ENCODE assay signal across 30 cellular contexts in the genomic region with DNA sequence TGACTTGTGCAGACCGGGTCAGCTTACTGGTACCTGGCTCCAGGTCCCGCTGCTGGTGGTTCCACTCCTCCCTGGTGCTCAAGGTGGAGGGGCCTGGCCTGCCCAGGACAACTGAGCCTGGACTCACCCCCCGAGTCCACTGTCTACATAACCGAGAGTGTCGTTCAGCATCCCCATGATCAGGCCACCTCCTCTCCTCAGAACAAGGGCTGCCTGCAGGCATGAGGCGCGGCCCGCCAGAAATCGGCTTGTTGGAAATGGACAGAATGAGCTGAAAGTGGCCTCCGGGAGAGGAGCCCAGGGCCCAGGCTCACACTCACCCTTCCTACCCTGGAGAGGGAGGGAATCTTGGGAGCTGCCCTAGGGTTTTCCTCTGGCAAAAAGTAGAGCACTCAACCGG. TPM values are rescaled to one million over a fixed set of nuclear protein-coding genes. Genes with fewer than 3 reads are reported as not detected.
A peak's percentile ranks its signal among the peaks of the same experiment; 100 is the strongest.
DNase-seq lines count a peak whose midpoint lies in the region; ATAC-seq, FAIRE-seq and TF ChIP-seq lines count a peak whose summit lies in the region.
"Had no signal": no experiment of that assay in that cellular context is flagged by ENCODE, and none has a peak within 500 bp of the region (broad histone marks: within the 10 kb centered on the region; RNA-seq: fewer than 3 reads in every experiment).

No MANE protein-coding gene starts in this region.

- H3K9me3 ChIP-seq in HepG2 (ENCODE audit: low read length): no peaks in the 10 kb centered on the region
- no peaks in the 10 kb centered on the region for H3K9me3 ChIP-seq in right lobe of liver
- H3K9me3 ChIP-seq in neuronal stem cell (replicated peaks in 1 of 2; ENCODE audit: control insufficient read depth in 2 of 2, insufficient read depth in 1 of 2, low read depth in 1 of 2, low read length in 2 of 2): no peaks in the 10 kb centered on the region
- H3K9me3 ChIP-seq in spleen: no peaks in the 10 kb centered on the region
- H3K9me3 ChIP-seq in left lung: no peaks in the 10 kb centered on the region
- H3K9me3 ChIP-seq: BE2C, BLaER1 had no signal

- no peak for ATAC-seq in HepG2
- ATAC-seq in right lobe of liver: no peak
- no peak for ATAC-seq in GM23338
- no peak for ATAC-seq in left lung
- ATAC-seq: GM12878 had no signal

- H3K79me1 ChIP-seq in neuronal stem cell (ENCODE audit: low read depth, low read length): no peaks in the 10 kb centered on the region

- H3K4ac ChIP-seq in neuronal stem cell (ENCODE audit: low read length): no peak overlapping the region

- no peak overlapping the region for H2AFZ ChIP-seq in HepG2 (ENCODE audit: low read length)
- H2AFZ ChIP-seq in neuronal stem cell (ENCODE audit: low read length): no peak overlapping the region
- no peak overlapping the region for H2AFZ ChIP-seq in GM23338

- H3K79me2 ChIP-seq in HepG2 (ENCODE audit: insufficient read depth, low read length) (no peaks in the 10 kb centered on the region), GM23338 (replicated peaks; ENCODE audit: insufficient read depth) (no peaks in the 10 kb centered on the region)

- H3K14ac ChIP-seq in neuronal stem cell (ENCODE audit: low read length): no peak overlapping the region

- in situ Hi-C loops in HepG2 (cut with HindIII; ENCODE audit: extremely low pct_ligation_motif_present, low pct_unique_long_range_greater_than_20kb): no loop called here

- H2AK5ac ChIP-seq in neuronal stem cell (ENCODE audit: low read depth, low read length): peak overlapping the region; percentile 31

- H3K9me2 ChIP-seq in GM23338 (ENCODE audit: insufficient read depth): 0 out of 2 replicates have a peak, but pooled peaks cover 5% of the 10 kb centered on the region

- no peak overlapping the region for H3K9ac ChIP-seq in HepG2 (ENCODE audit: insufficient read depth, low read depth, low read length)
- peak overlapping the region; percentile 7 for H3K9ac ChIP-seq in neuronal stem cell (ENCODE audit: low read depth, low read length, poor library complexity)
- H3K9ac ChIP-seq: BLaER1 had no signal

- BruUV-seq in HepG2 (replicated peaks; lab: Mats Ljungman, UMichigan): no TSS peak

- H3K9me3 Mint-ChIP-seq in GM23338: no peaks in the 10 kb centered on the region
- H3K9me3 Mint-ChIP-seq: CD14-positive monocyte; CD4-positive, alpha-beta memory T cell; CD4-positive, CD25-positive, alpha-beta regulatory T cell; CD8-positive, alpha-beta memory T cell had no signal

- no peak for TF ChIP-seq POLR2A in HepG2 (IDR thresholded peaks at IDR 0.05; ENCODE audit: insufficient read depth in 1 of 2, low read depth in 2 of 2, low read length in 2 of 2)
- TF ChIP-seq POLR2A in right lobe of liver (IDR thresholded peaks at IDR 0.05): no peak
- no peak for TF ChIP-seq POLR2A in spleen (IDR thresholded peaks at IDR 0.05)

- no peak overlapping the region for H2BK15ac ChIP-seq in neuronal stem cell (ENCODE audit: low read length)

- 56% methylated on average over 10 of the region's 11 CpGs for WGBS in HepG2 (ENCODE audit: low lambda C conversion rate)
- 61% methylated on average over 3 of the region's 11 CpGs for WGBS in right lobe of liver (ENCODE audit: insufficient coverage, low coverage, low lambda C conversion rate, missing lambda C conversion rate)
- WGBS in neuronal stem cell (ENCODE audit: extremely low coverage in 2 of 2, insufficient read length in 2 of 2, insufficient replicate concordance in 1 of 2), 2 donors: no CpG with 5 or more reads among the region's 11 CpGs
- WGBS in spleen, 5 donors: 85 to 98% (median 86%) methylated on average over 6 to 11 of the region's 11 CpGs

- no peak overlapping the region for H2BK5ac ChIP-seq in neuronal stem cell (ENCODE audit: low read length)

- no peaks in the 10 kb centered on the region for H3F3A ChIP-seq in GM23338 (replicated peaks; ENCODE audit: low read depth)

- H3K4me3 ChIP-seq in HepG2 (replicated peaks in 1 of 3; ENCODE audit: insufficient read depth in 1 of 3, low read depth in 2 of 3, low read length in 3 of 3): no peak overlapping the region
- H3K4me3 ChIP-seq in right lobe of liver: no peak overlapping the region
- H3K4me3 ChIP-seq in neuronal stem cell (ENCODE audit: low read length in 2 of 2): no peak overlapping the region
- no peak overlapping the region for H3K4me3 ChIP-seq in spleen
- no peak overlapping the region for H3K4me3 ChIP-seq in GM23338
- H3K4me3 ChIP-seq in left lung: no peak overlapping the region
- H3K4me3 ChIP-seq: BLaER1, GM12878 had no signal

- H3K27me3 Mint-ChIP-seq in GM23338 (ENCODE audit: insufficient read depth, low read depth, poor library complexity): peaks cover 5% of the 10 kb centered on the region

- CTCF ChIA-PET in HepG2 (lab: Yijun Ruan, JAX; ENCODE audit: low intra/inter-chr PET ratio, low total read pairs): no interaction called here

- FAIRE-seq in HepG2 (lab: Jason Lieb, UNC): no peak
- FAIRE-seq: A204.1, GM12878, GM12892, GM18507 had no signal

- no peaks in the 10 kb centered on the region for H4K20me1 ChIP-seq in HepG2 (ENCODE audit: insufficient read depth, low read length)
- H4K20me1 ChIP-seq in GM23338 (replicated peaks; ENCODE audit: insufficient read depth): no peaks in the 10 kb centered on the region
- H4K20me1 ChIP-seq: BLaER1 had no signal

- H3K18ac ChIP-seq in neuronal stem cell (ENCODE audit: low read length): peak overlapping the region; percentile 36

- H2BK120ac ChIP-seq in neuronal stem cell (ENCODE audit: low read depth, low read length): no peak overlapping the region

- H3K4me2 ChIP-seq in HepG2 (ENCODE audit: low read depth, low read length) (no peak overlapping the region), neuronal stem cell (ENCODE audit: insufficient read depth, low read length, poor library complexity, severe bottlenecking) (no peak overlapping the region), GM23338 (no peak overlapping the region)
- H3K4me2 ChIP-seq: BLaER1 had no signal

- DNase-seq in HepG2 (ENCODE audit: low spot score) (no peak), right lobe of liver (no peak), neuronal stem cell (ENCODE audit: low spot score) (no peak), spleen (peak; percentile 67), GM23338 (ENCODE audit: low spot score) (no peak), left lung (no peak)
- DNase-seq: 8988T; ACHN; BE2C; C1 segment of cervical spinal cord; CD4-positive, alpha-beta memory T cell; CD4-positive, CD25-positive, alpha-beta regulatory T cell; CD8-positive, alpha-beta memory T cell; COR-L47; DMS 273 treated with DMSO at 0.1 percent for 48 hours; DMS153; DMS53; DMS79; DND-41; EL; GDM1 had no signal

- H3K4me1 ChIP-seq in HepG2 (ENCODE audit: insufficient read depth, low read length): no peaks in the 10 kb centered on the region
- H3K4me1 ChIP-seq in right lobe of liver: no peaks in the 10 kb centered on the region
- H3K4me1 ChIP-seq in neuronal stem cell (ENCODE audit: control insufficient read depth in 2 of 2, insufficient read depth in 1 of 2, low read depth in 1 of 2, low read length in 2 of 2): peaks cover 4% of the 10 kb centered on the region in 2 donors
- no peaks in the 10 kb centered on the region for H3K4me1 ChIP-seq in spleen
- no peaks in the 10 kb centered on the region for H3K4me1 ChIP-seq in GM23338 (ENCODE audit: insufficient read depth)
- H3K4me1 ChIP-seq in left lung: no peaks in the 10 kb centered on the region
- H3K4me1 ChIP-seq: BE2C had no signal

- no peak overlapping the region for H3K27ac Mint-ChIP-seq in GM23338
- H3K27ac Mint-ChIP-seq: CD14-positive monocyte; CD4-positive, alpha-beta memory T cell; CD4-positive, CD25-positive, alpha-beta regulatory T cell; CD8-positive, alpha-beta memory T cell had no signal

- POLR2A ChIA-PET in HepG2 (lab: Yijun Ruan, JAX): no interaction called here

- H3K36me3 ChIP-seq in HepG2 (replicated peaks in 1 of 2; ENCODE audit: control insufficient read depth in 1 of 2, insufficient read depth in 2 of 2, low read length in 2 of 2): no peaks in the 10 kb centered on the region
- no peaks in the 10 kb centered on the region for H3K36me3 ChIP-seq in right lobe of liver
- H3K36me3 ChIP-seq in neuronal stem cell (replicated peaks in 1 of 2; ENCODE audit: control insufficient read depth in 2 of 2, insufficient read depth in 2 of 2, low read length in 2 of 2): no peaks in the 10 kb centered on the region
- no peaks in the 10 kb centered on the region for H3K36me3 ChIP-seq in spleen
- no peaks in the 10 kb centered on the region for H3K36me3 ChIP-seq in GM23338 (ENCODE audit: insufficient read depth)
- no peaks in the 10 kb centered on the region for H3K36me3 ChIP-seq in left lung
- H3K36me3 ChIP-seq: BE2C, BLaER1 had no signal

- no peak overlapping the region for H3K23ac ChIP-seq in neuronal stem cell (ENCODE audit: low read depth, low read length, poor library complexity)

- H4K91ac ChIP-seq in neuronal stem cell (ENCODE audit: low read depth, low read length, poor library complexity): no peak overlapping the region

- no peak for TF ChIP-seq RAD21 in HepG2 (CRISPR knock-in tag; IDR thresholded peaks at IDR 0.05)

- peaks cover 11 to 99% of the 10 kb centered on the region in 2 experiments for H3K27me3 ChIP-seq in HepG2 (ENCODE audit: control insufficient read depth in 1 of 2, insufficient read depth in 2 of 2, low read length in 2 of 2)
- H3K27me3 ChIP-seq in right lobe of liver: no peaks in the 10 kb centered on the region
- H3K27me3 ChIP-seq in neuronal stem cell (ENCODE audit: control insufficient read depth in 3 of 3, insufficient read depth in 3 of 3, low read depth in 1 of 3, low read length in 3 of 3): peaks cover 0 to 24% (median 0%) of the 10 kb centered on the region in 3 experiments
- H3K27me3 ChIP-seq in spleen (replicated peaks in 1 of 7): peaks cover 0 to 41% (median 7%) of the 10 kb centered on the region in 7 donors
- H3K27me3 ChIP-seq in GM23338 (ENCODE audit: insufficient read depth): no peaks in the 10 kb centered on the region
- H3K27me3 ChIP-seq in left lung: peaks cover 0 to 11% of the 10 kb centered on the region in 2 donors
- H3K27me3 ChIP-seq: BE2C, BLaER1 had no signal

- H3K36me3 Mint-ChIP-seq in GM23338 (ENCODE audit: low read depth): no peaks in the 10 kb centered on the region
- H3K36me3 Mint-ChIP-seq: CD14-positive monocyte; CD4-positive, alpha-beta memory T cell; CD4-positive, CD25-positive, alpha-beta regulatory T cell; CD8-positive, alpha-beta memory T cell had no signal

- H3K4me1 Mint-ChIP-seq in GM23338: no peaks in the 10 kb centered on the region
- H3K4me1 Mint-ChIP-seq: CD14-positive monocyte had no signal

- TF ChIP-seq EP300 in HepG2 (IDR thresholded peaks at IDR 0.05; ENCODE audit: low read depth in 2 of 2, low read length in 2 of 2): no peak
- TF ChIP-seq EP300 in HepG2 (CRISPR knock-in tag; IDR thresholded peaks at IDR 0.05; ENCODE audit: borderline replicate concordance): no peak

- no peak overlapping the region for H3K27ac ChIP-seq in HepG2 (ENCODE audit: extremely low read length, insufficient read depth, low read length)
- H3K27ac ChIP-seq in right lobe of liver: no peak overlapping the region
- H3K27ac ChIP-seq in neuronal stem cell (replicated peaks; ENCODE audit: low read length): no peak overlapping the region
- H3K27ac ChIP-seq in spleen: no peak overlapping the region
- no peak overlapping the region for H3K27ac ChIP-seq in GM23338 (ENCODE audit: low read depth)
- no peak overlapping the region for H3K27ac ChIP-seq in left lung
- H3K27ac ChIP-seq: BLaER1 had no signal

- no peak overlapping the region for H4K8ac ChIP-seq in neuronal stem cell (ENCODE audit: low read depth, low read length)

- TF ChIP-seq CTCF in HepG2 (CRISPR knock-in tag; IDR thresholded peaks at IDR 0.05) (no peak), right lobe of liver (IDR thresholded peaks at IDR 0.05) (no peak), spleen (IDR thresholded peaks at IDR 0.05 in 8 of 11, conservative IDR thresholded peaks at IDR 0.05 in 3 of 11) (no peak), GM23338 (conservative IDR thresholded peaks at IDR 0.05; ENCODE audit: low read depth in 2 of 2) (no peak), left lung (IDR thresholded peaks at IDR 0.05) (no peak)

- no peak overlapping the region for H3K4me3 Mint-ChIP-seq in GM23338
- H3K4me3 Mint-ChIP-seq: CD14-positive monocyte; CD4-positive, alpha-beta memory T cell; CD4-positive, CD25-positive, alpha-beta regulatory T cell; CD8-positive, alpha-beta memory T cell had no signal

- intact Hi-C loops in HepG2 (cut with micrococcal nuclease; ENCODE audit: unreplicated experiment) (no loop called here), right lobe of liver (cut with DNase I) (no loop called here), spleen (cut with DNase I; ENCODE audit: low total_unique reads) (no loop called here), left lung (cut with DNase I) (no loop called here)

- H2BK12ac ChIP-seq in neuronal stem cell (ENCODE audit: low read length): no peak overlapping the region

RNA-seq across cellular contexts. Expression of a gene that starts 38.9 kb away (rescaled TPM):
- total RNA-seq in HepG2 (2016; rRNA removed; fragmentation: Illumina TruSeq; extraction: Trizol) (0.04 TPM in 1 of 2 replicates, not detected in the other), right lobe of liver (under 1 TPM in 2 of 6 experiments, not detected in 4; 0.06 to 0.12 TPM), spleen (1 to 10 TPM in 1 of 7 donors, under 1 TPM in 6; 0.19 to 1.6 (median 0.34) TPM), left lung (under 1 TPM in 1 of 2 donors, not detected in 1; 0.10 TPM)
- 0.09 TPM in 1 of 2 replicates, not detected in the other for total RNA-seq in HepG2 (2016; cell fraction: cytosol; rRNA removed; fragmentation: Illumina TruSeq; extraction: Trizol; ENCODE audit: low read depth)
- 0.04 TPM in 1 of 2 replicates, not detected in the other for total RNA-seq in HepG2 (2016; cell fraction: insoluble cytoplasmic fraction; rRNA removed; fragmentation: Illumina TruSeq; extraction: Trizol)
- 0.03 TPM in 1 of 2 replicates, not detected in the other for total RNA-seq in HepG2 (2016; cell fraction: membrane; rRNA removed; fragmentation: Illumina TruSeq; extraction: Trizol)
- 0.06 TPM in 1 of 2 replicates, not detected in the other for total RNA-seq in HepG2 (2016; cell fraction: nucleus; rRNA removed; fragmentation: Illumina TruSeq; extraction: Trizol)
- polyA plus RNA-seq in HepG2 (2011; rRNA removed) (not detected in 2 replicates), spleen (under 1 TPM; 0.06 to 0.17 (median 0.16) TPM), GM23338 (2016; fragmentation: Nextera tagmentation; extraction: Ambion mirVana) (0.23 TPM in 1 of 2 replicates, not detected in the other)
- polyA plus RNA-seq in HepG2 (2011; cell fraction: cytosol; rRNA removed): 0.01 TPM in 2 replicates
- polyA plus RNA-seq in HepG2 (2011; cell fraction: nucleus; rRNA removed): 0.12 and 0.26 TPM in 2 replicates
- polyA plus RNA-seq in HepG2 (2012): 0.05 TPM in 1 of 2 replicates, not detected in the other
- not detected in 2 replicates for polyA plus RNA-seq in HepG2 (2016; cell fraction: cytosol; fragmentation: Illumina TruSeq; extraction: Trizol; ENCODE audit: low read depth)
- polyA plus RNA-seq in HepG2 (2016; cell fraction: insoluble cytoplasmic fraction; fragmentation: Illumina TruSeq; extraction: Trizol; ENCODE audit: low read depth): 0.04 TPM in 1 of 2 replicates, not detected in the other
- not detected in 2 replicates for polyA plus RNA-seq in HepG2 (2016; cell fraction: membrane; fragmentation: Illumina TruSeq; extraction: Trizol; ENCODE audit: low read depth)
- 0.33 TPM in 1 of 2 replicates, not detected in the other for polyA plus RNA-seq in HepG2 (2016; cell fraction: nucleus; fragmentation: Illumina TruSeq; extraction: Trizol; ENCODE audit: insufficient read depth, low read depth)
- polyA minus RNA-seq in HepG2 (2011; rRNA and poly(A)+ RNA removed; ENCODE audit: low replicate concordance): 0.02 TPM in 1 of 2 replicates, not detected in the other
- not detected in 2 replicates for polyA minus RNA-seq in HepG2 (2011; cell fraction: cytosol; rRNA and poly(A)+ RNA removed)
- not detected in 2 replicates for polyA minus RNA-seq in HepG2 (2011; cell fraction: nucleus; rRNA and poly(A)+ RNA removed)
- polyA plus RNA-seq in neuronal stem cell (2013, experiment 1 of 2): 0.54 TPM
- 0.60 TPM for polyA plus RNA-seq in neuronal stem cell (2013, experiment 2 of 2)
- total RNA-seq in GM23338 (2014; rRNA removed; shearing (Covaris generic)): 0.21 TPM in 1 of 2 replicates, not detected in the other
- total RNA-seq: A673, Daoy had no signal
- polyA plus RNA-seq: AG04450, CD14-positive monocyte had no signal
